Comparison of ENCODE assay signal across 7 cellular contexts in genomic region chr1:85884372-85885035, GRCh38.
DNase-seq lines count a peak whose midpoint lies in the region; ATAC-seq, FAIRE-seq and TF ChIP-seq lines count a peak whose summit lies in the region.

No MANE protein-coding gene starts in this region.

- H3K36me3 ChIP-seq in endothelial cell of umbilical vein (ENCODE audit: control insufficient read depth in 2 of 2, extremely low read depth in 1 of 2, insufficient read depth in 2 of 2, low read length in 2 of 2) (no peaks in the 10 kb centered on the region), psoas muscle (ENCODE audit: insufficient read depth in 1 of 2, low read depth in 1 of 2) (no peaks in the 10 kb centered on the region)

- intact Hi-C loops in endothelial cell of umbilical vein (cut with micrococcal nuclease) (loop anchor here (1.0 to 10.0 kb wide), 3 partner anchors 176 to 300 kb away; partner anchors contain the start of gene ZNHIT6), psoas muscle (cut with DNase I) (no loop called here)

- POLR2A ChIA-PET in endothelial cell of umbilical vein (lab: Charles Lee) (no interaction called here), GM10248 (lab: Yijun Ruan, JAX) (no interaction called here)

- dilution Hi-C loops in endothelial cell of umbilical vein (cut with MboI; ENCODE audit: extremely low pct_ligation_motif_present, low sequenced_read_pairs) = no loop called here

- no peaks in the 10 kb centered on the region for H3K9me3 ChIP-seq in endothelial cell of umbilical vein (replicated peaks; ENCODE audit: control insufficient read depth, insufficient read depth, low read length)
- H3K9me3 ChIP-seq in psoas muscle = no peaks in the 10 kb centered on the region

- ATAC-seq in psoas muscle = no peak
- no peak for ATAC-seq in HG02588 (IDR thresholded peaks at IDR 0.05; ENCODE audit: unreplicated experiment)

- H3K27ac ChIP-seq in endothelial cell of umbilical vein (ENCODE audit: insufficient read depth, low read depth, low read length) (no peak overlapping the region), psoas muscle (no peak overlapping the region)

- no peaks in the 10 kb centered on the region for H4K20me1 ChIP-seq in endothelial cell of umbilical vein (replicated peaks; ENCODE audit: control insufficient read depth, extremely low read depth, insufficient read depth, low read length)

- H3K4me1 ChIP-seq in endothelial cell of umbilical vein (ENCODE audit: control insufficient read depth, extremely low read depth, insufficient read depth, low read length) (no peaks in the 10 kb centered on the region), psoas muscle (no peaks in the 10 kb centered on the region)

- no peaks in the 10 kb centered on the region for H3K79me2 ChIP-seq in endothelial cell of umbilical vein (ENCODE audit: control insufficient read depth, insufficient read depth, low read length)

- CTCF ChIA-PET in endothelial cell of umbilical vein (lab: Charles Lee) = interaction anchor here (0.6 kb wide), 1 partner anchor 34 kb away, joined by 3 read pairs; no protein-coding TSS in a partner anchor
- CTCF ChIA-PET in GM10248 (lab: Yijun Ruan, JAX) = interaction anchor here (1.0 to 2.4 kb wide), 3 partner anchors 10 to 25 kb away, joined by 3 to 6 read pairs (median 5); no protein-coding TSS in a partner anchor

- no peak overlapping the region for H3K9ac ChIP-seq in endothelial cell of umbilical vein (replicated peaks; ENCODE audit: extremely low read depth, insufficient read depth, low read length)

- no peak overlapping the region for H3K4me2 ChIP-seq in endothelial cell of umbilical vein (ENCODE audit: insufficient read depth, low read length)

- DNase-seq in NCI-H460 (ENCODE audit: extremely low read depth, low read depth) (peak; percentile 8), endothelial cell of umbilical vein (ENCODE audit: low read depth, low spot score) (peak; percentile 31), psoas muscle (no peak), GM10248 (ENCODE audit: extremely low spot score) (no peak), activated T-cell treated with anti-CD3 and anti-CD28 coated beads for 4 hours (no peak)

- H3K4me3 ChIP-seq in endothelial cell of umbilical vein (replicated peaks in 1 of 3; ENCODE audit: insufficient read depth in 1 of 3, low read depth in 1 of 3, low read length in 3 of 3) = no peak overlapping the region
- no peak overlapping the region for H3K4me3 ChIP-seq in psoas muscle

- H3K27me3 ChIP-seq in endothelial cell of umbilical vein (ENCODE audit: control insufficient read depth in 2 of 2, insufficient read depth in 2 of 2, low read length in 2 of 2) (peaks cover 6 to 23% of the 10 kb centered on the region in 2 experiments), psoas muscle (ENCODE audit: insufficient read depth in 3 of 3, low read length in 2 of 3) (no peaks in the 10 kb centered on the region)

- no peak overlapping the region for H2AFZ ChIP-seq in endothelial cell of umbilical vein (ENCODE audit: low read depth, low read length)

- H3K9me1 ChIP-seq in endothelial cell of umbilical vein (replicated peaks; ENCODE audit: control insufficient read depth, extremely low read depth, insufficient read depth, low read length) = no peaks in the 10 kb centered on the region

- TF ChIP-seq CTCF in GM12873 (IDR thresholded peaks at IDR 0.05; ENCODE audit: insufficient read depth, low read depth, low read length, missing control alignments) (peak; percentile 6), endothelial cell of umbilical vein (IDR thresholded peaks at IDR 0.05; ENCODE audit: extremely low read depth in 1 of 2, insufficient read depth in 1 of 2, low read depth in 1 of 2, low read length in 2 of 2) (peak in 1 of 2 donors; percentile 32), psoas muscle (IDR thresholded peaks at IDR 0.05) (peak; percentile 28), GM10248 (IDR thresholded peaks at IDR 0.05; ENCODE audit: control extremely low read depth, extremely low read depth, low read depth, missing control alignments) (no peak)

- TF ChIP-seq POLR2A in endothelial cell of umbilical vein (IDR thresholded peaks at IDR 0.05; ENCODE audit: low read depth, low read length) = no peak

- 48 to 54% (median 53%) methylated on average over 1 of the region's 1 CpG for WGBS in psoas muscle, 3 donors

- no TSS peak for BruUV-seq in endothelial cell of umbilical vein (replicated peaks; lab: Mats Ljungman, UMichigan)

- no peak for FAIRE-seq in endothelial cell of umbilical vein (lab: Jason Lieb, UNC)

TF ChIP-seq in endothelial cell of umbilical vein, 7 proteins besides CTCF, POLR2A, EP300 and RAD21:
- TF ChIP-seq JUN (IDR thresholded peaks at IDR 0.05; ENCODE audit: borderline replicate concordance, insufficient read depth, insufficient read length, low read depth) (no peak), MYC (IDR thresholded peaks at IDR 0.05; ENCODE audit: low read depth, low read length) (no peak), EZH2 (IDR thresholded peaks at IDR 0.05; ENCODE audit: borderline replicate concordance, low read depth, low read length, severe bottlenecking) (no peak), POLR2AphosphoS5 (IDR thresholded peaks at IDR 0.05; ENCODE audit: insufficient read depth, low read depth, low read length) (no peak), GATA2 (IDR thresholded peaks at IDR 0.05; ENCODE audit: insufficient read depth, insufficient read length, low read depth, low read length) (no peak), FOS (IDR thresholded peaks at IDR 0.05; ENCODE audit: borderline replicate concordance, insufficient read depth, low read length) (no peak)
- TF ChIP-seq, protein P1, sequence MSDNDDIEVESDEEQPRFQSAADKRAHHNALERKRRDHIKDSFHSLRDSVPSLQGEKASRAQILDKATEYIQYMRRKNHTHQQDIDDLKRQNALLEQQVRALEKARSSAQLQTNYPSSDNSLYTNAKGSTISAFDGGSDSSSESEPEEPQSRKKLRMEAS (IDR thresholded peaks at IDR 0.05; ENCODE audit: insufficient read depth, insufficient read length) = no peak
TF ChIP-seq in endothelial cell of umbilical vein: peak in this region for 0.

Comparison
In these comparisons a context has a peak if more than half of its experiments do, and no peak if none do; other contexts are left out.
1. DNase-seq: peak in NCI-H460 (single experiment) and endothelial cell of umbilical vein (single experiment); none in psoas muscle (0 of 2), GM10248 (single experiment) and activated T-cell treated with anti-CD3 and anti-CD28 coated beads for 4 hours (single experiment).